8 cellular contexts compared by ENCODE assay signal in the genomic region with DNA sequence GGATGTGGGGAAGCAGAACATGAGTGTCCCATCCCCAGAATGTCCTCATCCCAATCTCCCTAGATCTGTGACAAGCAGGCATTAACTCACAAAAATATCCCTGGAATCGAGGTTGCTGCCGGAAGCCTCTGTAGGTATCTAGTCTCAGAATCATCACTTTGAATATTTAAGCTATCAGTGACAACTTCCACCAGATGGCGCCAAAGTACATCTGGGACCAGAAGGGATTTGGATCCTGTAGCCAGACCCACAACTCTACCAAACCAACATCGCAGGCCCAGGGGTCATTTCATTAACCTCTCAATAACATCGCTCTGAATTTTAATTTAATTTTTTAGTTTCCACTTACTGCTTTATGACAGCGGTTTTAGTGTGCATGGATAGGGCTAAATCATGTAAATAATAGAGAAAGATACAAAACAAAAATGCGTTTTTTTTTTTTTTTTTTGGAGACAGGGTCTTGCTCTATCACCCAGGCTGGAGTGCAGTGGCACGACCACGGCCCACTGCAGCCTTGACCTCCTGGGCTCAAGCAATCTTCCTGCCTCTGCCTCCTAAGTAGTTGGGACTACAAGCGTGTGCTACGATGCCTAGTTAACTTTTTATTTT. TPM values are rescaled to one million over a fixed set of nuclear protein-coding genes. Genes with fewer than 3 reads are reported as not detected.
DNase-seq lines count a peak whose midpoint lies in the region; ATAC-seq and TF ChIP-seq lines count a peak whose summit lies in the region.

No MANE protein-coding gene starts in this region.

- TF ChIP-seq POLR2A in lower leg skin (IDR thresholded peaks at IDR 0.05), result no peak

- ATAC-seq in HG03457 (IDR thresholded peaks at IDR 0.05; ENCODE audit: unreplicated experiment), result no peak

- intact Hi-C loops in lower leg skin (cut with DNase I; ENCODE audit: low total_unique reads), result loop anchor here (5.0 kb wide), 1 partner anchor 443 kb away; no protein-coding TSS in a partner anchor

- H3K4me3 ChIP-seq in lower leg skin (ENCODE audit: low read depth, poor library complexity, severe bottlenecking), result no peak overlapping the region

- 25 to 28% methylated on average over 11 of the region's 11 CpGs for WGBS in lower leg skin, 2 donors

- DNase-seq in GM03348 (ENCODE audit: low spot score) (peak; percentile 86), HK-2 (ENCODE audit: unreplicated experiment) (peak; percentile 54), NCI-H748 treated with DMSO at 0.1 percent for 48 hours (lab: John Stamatoyannopoulos, UW) (peak; percentile 76), dedifferentiated amniotic fluid mesenchymal stem cell (ENCODE audit: extremely low spot score) (peak; percentile 87), lower leg skin (ENCODE audit: low spot score in 2 of 2) (peak; percentile 85 to 95)
- peak; percentile 77 for DNase-seq in activated CD4-positive, alpha-beta T cell treated with anti-CD3 and anti-CD28 coated beads, Interleukin-2, amount 50 U/mL, for 1 hour
- DNase-seq in stimulated activated CD8-positive, alpha-beta memory T cell treated with anti-CD3 and anti-CD28 coated beads, Interleukin-12 subunit alpha, Interleukin-12 subunit beta, amount 100 ng/mL, for 1 hour (ENCODE audit: low read depth), result peak; percentile 75

- no peak for TF ChIP-seq CTCF in lower leg skin (IDR thresholded peaks at IDR 0.05)

RNA-seq across cellular contexts. Expression of a gene that starts 1.1 kb away (rescaled TPM):
- total RNA-seq in lower leg skin, result 10 to 100 TPM; 46.6 to 72.6 (median 68.8) TPM

RNA-seq across cellular contexts. Expression of a gene that starts 28.3 kb away (rescaled TPM):
- 10 to 100 TPM in 2 of 4 donors, 1 to 10 TPM in 2; 7.7 to 21.7 (median 12.1) TPM for total RNA-seq in lower leg skin

RNA-seq across cellular contexts. Expression of a gene that starts 46.6 kb away (rescaled TPM):
- total RNA-seq in lower leg skin, result under 1 TPM in 1 of 4 donors, not detected in 3; 0.13 TPM
